ENCODE assay signal across 1 cellular context in the genomic region with DNA sequence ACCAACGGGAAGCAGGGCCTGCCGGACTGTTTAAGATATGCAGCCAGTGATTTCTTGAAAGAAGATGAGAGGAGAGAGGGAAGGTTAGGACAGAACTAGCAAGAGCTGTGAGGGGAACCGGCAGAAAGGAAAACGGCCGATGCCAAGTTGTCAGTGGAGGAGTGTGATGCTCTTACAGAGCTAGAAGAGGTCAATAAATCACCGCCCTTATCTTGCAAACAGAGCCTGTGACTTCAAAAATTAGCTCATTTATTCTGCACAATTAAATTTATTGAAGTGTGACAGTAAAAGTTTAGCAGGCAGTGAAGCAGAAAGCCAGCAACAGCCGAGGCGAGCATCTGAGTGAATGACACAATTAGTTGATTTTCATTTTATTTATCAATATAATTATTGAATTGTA.
TF ChIP-seq lines count a peak whose summit lies in the region.

No MANE protein-coding gene starts in this region.

TF ChIP-seq in HEK293, 187 proteins besides CTCF, POLR2A, EP300 and RAD21 (continued from another document):
- TF ChIP-seq HIC1 (tag by site-specific recombination; IDR thresholded peaks at IDR 0.05) (peak; percentile 69), OSR2 (tag by site-specific recombination; IDR thresholded peaks at IDR 0.05) (peak; percentile 72), BCL11A (tag by site-specific recombination; IDR thresholded peaks at IDR 0.05; ENCODE audit: low read depth) (peak; percentile 45; the same call in 1 of the 2 replicates), ZNF2 (tag by site-specific recombination; IDR thresholded peaks at IDR 0.05) (0 out of 2 replicates have a peak, but pooled peaks have one; percentile 31), ZSCAN16 (tag by site-specific recombination; IDR thresholded peaks at IDR 0.05) (peak; percentile 80), ZNF211 (tag by site-specific recombination; IDR thresholded peaks at IDR 0.05; ENCODE audit: low read depth) (no peak), ZNF311 (tag by site-specific recombination; IDR thresholded peaks at IDR 0.05; ENCODE audit: borderline replicate concordance) (no peak), ZBTB8A (tag by site-specific recombination; IDR thresholded peaks at IDR 0.05) (peak; percentile 50; the same call in 1 of the 2 replicates), KLF10 (tag by site-specific recombination; IDR thresholded peaks at IDR 0.05) (0 out of 2 replicates have a peak, but pooled peaks have one; percentile 13), ZBTB17 (tag by site-specific recombination; IDR thresholded peaks at IDR 0.05) (peak; percentile 77), SCRT2 (tag by site-specific recombination; IDR thresholded peaks at IDR 0.05) (0 out of 2 replicates have a peak, but pooled peaks have one; percentile 18), ZEB2 (tag by site-specific recombination; IDR thresholded peaks at IDR 0.05) (peak; percentile 73), ZNF692 (tag by site-specific recombination; IDR thresholded peaks at IDR 0.05) (no peak), PRDM1 (tag by site-specific recombination; IDR thresholded peaks at IDR 0.05) (no peak), ZNF174 (tag by site-specific recombination; IDR thresholded peaks at IDR 0.05) (no peak), ZNF366 (tag by site-specific recombination; conservative IDR thresholded peaks at IDR 0.05) (peak; percentile 76), ZNF248 (tag by site-specific recombination; IDR thresholded peaks at IDR 0.05) (no peak), ZNF654 (tag by site-specific recombination; IDR thresholded peaks at IDR 0.05; ENCODE audit: low read depth) (0 out of 2 replicates have a peak, but pooled peaks have one; percentile 7), GLI2 (tag by site-specific recombination; IDR thresholded peaks at IDR 0.05; ENCODE audit: borderline replicate concordance, low read depth) (peak; percentile 84), TCF7L2 (IDR thresholded peaks at IDR 0.05; ENCODE audit: borderline replicate concordance, low read depth, low read length) (peak; percentile 87), WT1 (tag by site-specific recombination; IDR thresholded peaks at IDR 0.05) (peak; percentile 82), ZNF214 (tag by site-specific recombination; IDR thresholded peaks at IDR 0.05; ENCODE audit: borderline replicate concordance) (no peak), ZNF660 (tag by site-specific recombination; IDR thresholded peaks at IDR 0.05) (no peak), ZNF629 (tag by site-specific recombination; IDR thresholded peaks at IDR 0.05) (no peak; the same call in 1 of the 2 replicates), HOXD13 (CRISPR knock-in tag; IDR thresholded peaks at IDR 0.05; ENCODE audit: borderline replicate concordance) (peak; percentile 59; the same call in 1 of the 2 replicates), KLF8 (tag by site-specific recombination; IDR thresholded peaks at IDR 0.05) (peak; percentile 70), SALL2 (tag by site-specific recombination; IDR thresholded peaks at IDR 0.05; ENCODE audit: borderline replicate concordance) (no peak), ATF2 (tag by site-specific recombination; IDR thresholded peaks at IDR 0.05; ENCODE audit: low read depth) (peak; percentile 51), ZNF76 (tag by site-specific recombination; IDR thresholded peaks at IDR 0.05; ENCODE audit: borderline replicate concordance, low read depth) (peak; percentile 28; the same call in 1 of the 2 replicates), ZNF843 (tag by site-specific recombination; IDR thresholded peaks at IDR 0.05) (peak; percentile 34; the same call in 1 of the 2 replicates), ELK4 (IDR thresholded peaks at IDR 0.05; ENCODE audit: borderline replicate concordance, low read depth, low read length) (no peak), ZNF18 (tag by site-specific recombination; IDR thresholded peaks at IDR 0.05) (peak; percentile 84)
- TF ChIP-seq, protein P1, sequence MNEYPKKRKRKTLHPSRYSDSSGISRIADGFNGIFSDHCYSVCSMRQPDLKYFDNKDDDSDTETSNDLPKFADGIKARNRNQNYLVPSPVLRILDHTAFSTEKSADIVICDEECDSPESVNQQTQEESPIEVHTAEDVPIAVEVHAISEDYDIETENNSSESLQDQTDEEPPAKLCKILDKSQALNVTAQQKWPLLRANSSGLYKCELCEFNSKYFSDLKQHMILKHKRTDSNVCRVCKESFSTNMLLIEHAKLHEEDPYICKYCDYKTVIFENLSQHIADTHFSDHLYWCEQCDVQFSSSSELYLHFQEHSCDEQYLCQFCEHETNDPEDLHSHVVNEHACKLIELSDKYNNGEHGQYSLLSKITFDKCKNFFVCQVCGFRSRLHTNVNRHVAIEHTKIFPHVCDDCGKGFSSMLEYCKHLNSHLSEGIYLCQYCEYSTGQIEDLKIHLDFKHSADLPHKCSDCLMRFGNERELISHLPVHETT (tag by site-specific recombination; IDR thresholded peaks at IDR 0.05): 0 out of 2 replicates have a peak, but pooled peaks have one; percentile 58
- TF ChIP-seq, protein P2, sequence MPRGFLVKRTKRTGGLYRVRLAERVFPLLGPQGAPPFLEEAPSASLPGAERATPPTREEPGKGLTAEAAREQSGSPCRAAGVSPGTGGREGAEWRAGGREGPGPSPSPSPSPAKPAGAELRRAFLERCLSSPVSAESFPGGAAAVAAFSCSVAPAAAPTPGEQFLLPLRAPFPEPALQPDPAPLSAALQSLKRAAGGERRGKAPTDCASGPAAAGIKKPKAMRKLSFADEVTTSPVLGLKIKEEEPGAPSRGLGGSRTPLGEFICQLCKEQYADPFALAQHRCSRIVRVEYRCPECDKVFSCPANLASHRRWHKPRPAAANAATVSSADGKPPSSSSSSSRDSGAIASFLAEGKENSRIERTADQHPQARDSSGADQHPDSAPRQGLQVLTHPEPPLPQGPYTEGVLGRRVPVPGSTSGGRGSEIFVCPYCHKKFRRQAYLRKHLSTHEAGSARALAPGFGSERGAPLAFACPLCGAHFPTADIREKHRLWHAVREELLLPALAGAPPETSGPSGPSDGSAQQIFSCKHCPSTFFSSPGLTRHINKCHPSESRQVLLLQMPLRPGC (tag by site-specific recombination; IDR thresholded peaks at IDR 0.05): peak; percentile 62; the same call in 1 of the 2 replicates
- TF ChIP-seq, protein P3, sequence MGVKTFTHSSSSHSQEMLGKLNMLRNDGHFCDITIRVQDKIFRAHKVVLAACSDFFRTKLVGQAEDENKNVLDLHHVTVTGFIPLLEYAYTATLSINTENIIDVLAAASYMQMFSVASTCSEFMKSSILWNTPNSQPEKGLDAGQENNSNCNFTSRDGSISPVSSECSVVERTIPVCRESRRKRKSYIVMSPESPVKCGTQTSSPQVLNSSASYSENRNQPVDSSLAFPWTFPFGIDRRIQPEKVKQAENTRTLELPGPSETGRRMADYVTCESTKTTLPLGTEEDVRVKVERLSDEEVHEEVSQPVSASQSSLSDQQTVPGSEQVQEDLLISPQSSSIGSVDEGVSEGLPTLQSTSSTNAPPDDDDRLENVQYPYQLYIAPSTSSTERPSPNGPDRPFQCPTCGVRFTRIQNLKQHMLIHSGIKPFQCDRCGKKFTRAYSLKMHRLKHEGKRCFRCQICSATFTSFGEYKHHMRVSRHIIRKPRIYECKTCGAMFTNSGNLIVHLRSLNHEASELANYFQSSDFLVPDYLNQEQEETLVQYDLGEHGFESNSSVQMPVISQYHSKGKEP (tag by site-specific recombination; IDR thresholded peaks at IDR 0.05): no peak
- TF ChIP-seq, protein P4, sequence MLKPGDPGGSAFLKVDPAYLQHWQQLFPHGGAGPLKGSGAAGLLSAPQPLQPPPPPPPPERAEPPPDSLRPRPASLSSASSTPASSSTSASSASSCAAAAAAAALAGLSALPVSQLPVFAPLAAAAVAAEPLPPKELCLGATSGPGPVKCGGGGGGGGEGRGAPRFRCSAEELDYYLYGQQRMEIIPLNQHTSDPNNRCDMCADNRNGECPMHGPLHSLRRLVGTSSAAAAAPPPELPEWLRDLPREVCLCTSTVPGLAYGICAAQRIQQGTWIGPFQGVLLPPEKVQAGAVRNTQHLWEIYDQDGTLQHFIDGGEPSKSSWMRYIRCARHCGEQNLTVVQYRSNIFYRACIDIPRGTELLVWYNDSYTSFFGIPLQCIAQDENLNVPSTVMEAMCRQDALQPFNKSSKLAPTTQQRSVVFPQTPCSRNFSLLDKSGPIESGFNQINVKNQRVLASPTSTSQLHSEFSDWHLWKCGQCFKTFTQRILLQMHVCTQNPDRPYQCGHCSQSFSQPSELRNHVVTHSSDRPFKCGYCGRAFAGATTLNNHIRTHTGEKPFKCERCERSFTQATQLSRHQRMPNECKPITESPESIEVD (tag by site-specific recombination; IDR thresholded peaks at IDR 0.05): peak; percentile 73
